ENCODE assay signal across 8 cellular contexts in the genomic region with DNA sequence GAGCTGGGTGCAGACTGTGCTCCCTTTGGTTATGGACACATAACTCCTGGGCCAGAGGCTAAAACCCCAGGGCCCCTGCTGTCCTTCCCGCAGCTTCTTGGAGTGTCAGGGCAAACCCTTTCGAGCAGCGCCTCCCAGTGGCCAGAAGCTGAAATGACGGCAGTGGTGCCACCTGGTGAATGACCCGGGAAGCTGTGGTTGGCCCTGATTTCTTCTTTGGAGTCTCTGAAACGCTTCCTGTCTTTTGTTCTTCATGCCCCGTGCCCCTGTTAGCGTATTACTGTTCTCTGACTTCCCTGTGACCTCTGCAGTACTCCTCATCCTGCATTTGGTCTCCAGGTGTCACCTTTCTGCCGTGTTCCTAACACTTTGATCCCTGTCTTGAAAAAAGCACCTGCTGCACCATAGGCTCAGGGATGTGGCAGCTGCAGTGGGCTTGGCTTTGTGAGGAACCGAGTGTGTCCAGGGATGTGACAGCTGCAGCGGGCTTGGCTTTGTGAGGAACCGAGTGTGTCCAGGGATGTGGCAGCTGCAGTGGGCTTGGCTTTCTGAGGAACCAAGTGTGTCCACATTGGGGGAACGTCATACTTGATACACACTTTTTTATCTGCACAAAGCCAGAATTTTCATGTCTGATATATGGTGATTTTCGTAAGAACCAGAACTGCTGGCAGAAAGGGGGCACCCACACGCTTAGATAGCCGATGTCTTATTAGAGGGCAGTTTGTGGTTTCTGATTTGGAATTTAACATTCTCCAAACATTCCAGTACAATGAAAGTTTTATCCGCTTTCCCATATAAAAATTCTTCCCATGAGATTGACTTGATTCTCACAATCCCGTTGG.
DNase-seq lines count a peak whose midpoint lies in the region; ATAC-seq, FAIRE-seq and TF ChIP-seq lines count a peak whose summit lies in the region.
"Not testable (repeated sequence)": the region's sequence is repeated elsewhere in the genome, so short reads cannot be mapped to it uniquely, and the experiment has no call there.

No MANE protein-coding gene starts in this region.

- not testable (repeated sequence) for FAIRE-seq in pancreas (lab: Jason Lieb, UNC)

- H3K4me1 Mint-ChIP-seq in Calu3 (ENCODE audit: low read depth, unreplicated experiment) = not testable (repeated sequence)

- not testable (repeated sequence) for H3K4me1 ChIP-seq in RWPE2 (ENCODE audit: insufficient read depth, poor library complexity, severe bottlenecking); colonic mucosa; pancreas; tibial artery

- TF ChIP-seq CTCF in Calu3 (IDR thresholded peaks at IDR 0.05; ENCODE audit: unreplicated experiment) = not testable (repeated sequence)
- TF ChIP-seq CTCF in RWPE2 (IDR thresholded peaks at IDR 0.05; ENCODE audit: poor library complexity, severe bottlenecking) (peak; percentile 49), colonic mucosa (IDR thresholded peaks at IDR 0.05) (peak; percentile 74), pancreas (IDR thresholded peaks at IDR 0.05) (peak; percentile 26 to 70 (median 60)), tibial artery (IDR thresholded peaks at IDR 0.05) (peak; percentile 68 to 81)

- not testable (repeated sequence) for H3K9ac ChIP-seq in colonic mucosa (ENCODE audit: low read depth in 2 of 2, low read length in 2 of 2)

- not testable (repeated sequence) for H3K36me3 ChIP-seq in RWPE2 (ENCODE audit: low read depth); colonic mucosa; pancreas
- H3K36me3 ChIP-seq in tibial artery = peaks cover 15 to 40% (median 17%) of the 10 kb centered on the region in 3 donors

- CTCF ChIA-PET in Calu3 (lab: Charles Lee) = not testable (repeated sequence)

- WGBS in pancreas, 2 donors = 42 to 45% methylated on average over 18 of the region's 18 CpGs

- not testable (repeated sequence) for H3K27ac Mint-ChIP-seq in Calu3 (ENCODE audit: unreplicated experiment)

- not testable (repeated sequence) for H3K27me3 Mint-ChIP-seq in Calu3 (ENCODE audit: unreplicated experiment)

- H3K27me3 ChIP-seq in RWPE2 (ENCODE audit: insufficient read depth, poor library complexity, severe bottlenecking); colonic mucosa; pancreas; tibial artery: not testable (repeated sequence)

- BruUV-seq in Calu3 (replicated peaks; lab: Mats Ljungman, UMichigan) = not testable (repeated sequence)

- H3K9me3 ChIP-seq in RWPE2 (ENCODE audit: severe bottlenecking); colonic mucosa; pancreas; tibial artery: not testable (repeated sequence)

- not testable (repeated sequence) for H3K9me3 Mint-ChIP-seq in Calu3 (ENCODE audit: low read depth, unreplicated experiment)

- DNase-seq in Calu3 (peak; percentile 21), KG1 (lab: John Stamatoyannopoulos, UW) (peak; percentile 6), activated T-cell treated with anti-CD3 and anti-CD28 coated beads for 24 hours (ENCODE audit: low read depth) (peak; percentile 19), colonic mucosa (peak; percentile 51), iPS DF 19.7 (ENCODE audit: low read depth, low spot score) (peak; percentile 30), pancreas (peak in 4 of 6 donors; percentile 26 to 78 (median 65))
- not testable (repeated sequence) for DNase-seq in RWPE2 (ENCODE audit: low spot score); tibial artery

- not testable (repeated sequence) for H3K4me3 ChIP-seq in RWPE2 (ENCODE audit: severe bottlenecking); colonic mucosa; pancreas; tibial artery

- H3K27ac ChIP-seq in RWPE2 (ENCODE audit: poor library complexity, severe bottlenecking); colonic mucosa; pancreas; tibial artery: not testable (repeated sequence)

- intact Hi-C loops in Calu3 (cut with micrococcal nuclease; ENCODE audit: unreplicated experiment) = loop anchor here (10.0 kb wide), 2 partner anchors 128 to 228 kb away; no protein-coding TSS in a partner anchor
- intact Hi-C loops in colonic mucosa (cut with DNase I) = loop anchor here (5.0 kb wide), 1 partner anchor 130 kb away; no protein-coding TSS in a partner anchor
- intact Hi-C loops in pancreas (cut with DNase I) = loop anchor here in 2 of 3 donors (5.0 to 10.0 kb wide), 2 partner anchors 125 to 128 kb away; no protein-coding TSS in a partner anchor
- intact Hi-C loops in tibial artery (cut with DNase I; ENCODE audit: low total_unique reads) = loop anchor here (5.0 to 10.0 kb wide), 2 partner anchors 125 to 152 kb away; no protein-coding TSS in a partner anchor

- not testable (repeated sequence) for H3K4me3 Mint-ChIP-seq in Calu3 (ENCODE audit: low read depth, unreplicated experiment)

- ATAC-seq in RWPE2 (ENCODE audit: low read depth); pancreas: not testable (repeated sequence)

- not testable (repeated sequence) for H3K36me3 Mint-ChIP-seq in Calu3 (ENCODE audit: insufficient read depth, unreplicated experiment)
